Comparison of ENCODE assay signal across 1 cellular context in the genomic region with DNA sequence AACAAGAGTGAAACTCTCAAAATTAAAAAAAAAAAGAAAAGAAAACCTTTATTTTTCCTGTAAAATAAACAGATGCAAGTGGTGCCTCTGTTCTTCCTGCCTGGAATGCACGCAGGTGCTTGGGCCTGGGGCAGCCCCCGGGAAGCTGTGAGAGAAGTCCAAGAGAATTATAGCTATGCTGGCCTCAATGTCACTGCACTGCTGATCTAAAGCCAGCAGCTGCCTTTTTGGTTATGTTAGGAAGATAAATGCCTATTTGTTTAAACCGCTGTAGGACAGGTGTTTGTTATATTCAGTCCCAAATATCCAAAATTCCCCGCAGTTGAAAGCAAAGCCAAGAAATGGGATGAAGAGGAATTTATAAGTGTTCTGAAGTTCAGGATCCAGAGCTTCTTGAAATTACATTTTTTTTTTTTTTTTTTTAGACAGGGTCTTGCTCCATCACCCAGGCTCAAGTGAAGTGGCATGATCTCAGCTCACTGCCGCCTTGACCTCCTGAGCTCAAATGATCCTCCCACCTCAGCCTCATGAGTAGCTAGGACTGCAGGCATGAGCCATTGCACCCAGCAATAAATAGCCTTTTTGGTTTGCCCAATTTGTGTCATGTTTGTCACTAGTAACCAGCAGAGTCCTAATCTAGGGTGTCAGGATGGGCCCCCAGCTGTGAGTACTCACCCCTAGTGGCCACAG.
TF ChIP-seq lines count a peak whose summit lies in the region.

No MANE protein-coding gene starts in this region.

TF ChIP-seq in HepG2, 621 proteins besides CTCF, POLR2A, EP300 and RAD21:
- no peak for TF ChIP-seq ZNF234 (CRISPR knock-in tag; conservative IDR thresholded peaks at IDR 0.05)
- no peak for TF ChIP-seq MTA1 (CRISPR knock-in tag; IDR thresholded peaks at IDR 0.05; ENCODE audit: borderline replicate concordance)
- TF ChIP-seq ZNF18 (CRISPR knock-in tag; IDR thresholded peaks at IDR 0.05; ENCODE audit: insufficient replicate concordance): no peak
- TF ChIP-seq GZF1 (CRISPR knock-in tag; IDR thresholded peaks at IDR 0.05): no peak
- no peak for TF ChIP-seq ZNF513 (CRISPR knock-in tag; conservative IDR thresholded peaks at IDR 0.05)
- no peak for TF ChIP-seq TBP (CRISPR knock-in tag; IDR thresholded peaks at IDR 0.05)
- TF ChIP-seq ZNF678 (CRISPR knock-in tag; IDR thresholded peaks at IDR 0.05): no peak
- TF ChIP-seq HOXA5 (CRISPR knock-in tag; IDR thresholded peaks at IDR 0.05): no peak
- TF ChIP-seq, protein P1, sequence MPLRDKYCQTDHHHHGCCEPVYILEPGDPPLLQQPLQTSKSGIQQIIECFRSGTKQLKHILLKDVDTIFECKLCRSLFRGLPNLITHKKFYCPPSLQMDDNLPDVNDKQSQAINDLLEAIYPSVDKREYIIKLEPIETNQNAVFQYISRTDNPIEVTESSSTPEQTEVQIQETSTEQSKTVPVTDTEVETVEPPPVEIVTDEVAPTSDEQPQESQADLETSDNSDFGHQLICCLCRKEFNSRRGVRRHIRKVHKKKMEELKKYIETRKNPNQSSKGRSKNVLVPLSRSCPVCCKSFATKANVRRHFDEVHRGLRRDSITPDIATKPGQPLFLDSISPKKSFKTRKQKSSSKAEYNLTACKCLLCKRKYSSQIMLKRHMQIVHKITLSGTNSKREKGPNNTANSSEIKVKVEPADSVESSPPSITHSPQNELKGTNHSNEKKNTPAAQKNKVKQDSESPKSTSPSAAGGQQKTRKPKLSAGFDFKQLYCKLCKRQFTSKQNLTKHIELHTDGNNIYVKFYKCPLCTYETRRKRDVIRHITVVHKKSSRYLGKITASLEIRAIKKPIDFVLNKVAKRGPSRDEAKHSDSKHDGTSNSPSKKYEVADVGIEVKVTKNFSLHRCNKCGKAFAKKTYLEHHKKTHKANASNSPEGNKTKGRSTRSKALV (CRISPR knock-in tag; IDR thresholded peaks at IDR 0.05): no peak
- no peak for TF ChIP-seq ZNF496 (CRISPR knock-in tag; IDR thresholded peaks at IDR 0.05; ENCODE audit: insufficient replicate concordance)
- TF ChIP-seq, protein P2, sequence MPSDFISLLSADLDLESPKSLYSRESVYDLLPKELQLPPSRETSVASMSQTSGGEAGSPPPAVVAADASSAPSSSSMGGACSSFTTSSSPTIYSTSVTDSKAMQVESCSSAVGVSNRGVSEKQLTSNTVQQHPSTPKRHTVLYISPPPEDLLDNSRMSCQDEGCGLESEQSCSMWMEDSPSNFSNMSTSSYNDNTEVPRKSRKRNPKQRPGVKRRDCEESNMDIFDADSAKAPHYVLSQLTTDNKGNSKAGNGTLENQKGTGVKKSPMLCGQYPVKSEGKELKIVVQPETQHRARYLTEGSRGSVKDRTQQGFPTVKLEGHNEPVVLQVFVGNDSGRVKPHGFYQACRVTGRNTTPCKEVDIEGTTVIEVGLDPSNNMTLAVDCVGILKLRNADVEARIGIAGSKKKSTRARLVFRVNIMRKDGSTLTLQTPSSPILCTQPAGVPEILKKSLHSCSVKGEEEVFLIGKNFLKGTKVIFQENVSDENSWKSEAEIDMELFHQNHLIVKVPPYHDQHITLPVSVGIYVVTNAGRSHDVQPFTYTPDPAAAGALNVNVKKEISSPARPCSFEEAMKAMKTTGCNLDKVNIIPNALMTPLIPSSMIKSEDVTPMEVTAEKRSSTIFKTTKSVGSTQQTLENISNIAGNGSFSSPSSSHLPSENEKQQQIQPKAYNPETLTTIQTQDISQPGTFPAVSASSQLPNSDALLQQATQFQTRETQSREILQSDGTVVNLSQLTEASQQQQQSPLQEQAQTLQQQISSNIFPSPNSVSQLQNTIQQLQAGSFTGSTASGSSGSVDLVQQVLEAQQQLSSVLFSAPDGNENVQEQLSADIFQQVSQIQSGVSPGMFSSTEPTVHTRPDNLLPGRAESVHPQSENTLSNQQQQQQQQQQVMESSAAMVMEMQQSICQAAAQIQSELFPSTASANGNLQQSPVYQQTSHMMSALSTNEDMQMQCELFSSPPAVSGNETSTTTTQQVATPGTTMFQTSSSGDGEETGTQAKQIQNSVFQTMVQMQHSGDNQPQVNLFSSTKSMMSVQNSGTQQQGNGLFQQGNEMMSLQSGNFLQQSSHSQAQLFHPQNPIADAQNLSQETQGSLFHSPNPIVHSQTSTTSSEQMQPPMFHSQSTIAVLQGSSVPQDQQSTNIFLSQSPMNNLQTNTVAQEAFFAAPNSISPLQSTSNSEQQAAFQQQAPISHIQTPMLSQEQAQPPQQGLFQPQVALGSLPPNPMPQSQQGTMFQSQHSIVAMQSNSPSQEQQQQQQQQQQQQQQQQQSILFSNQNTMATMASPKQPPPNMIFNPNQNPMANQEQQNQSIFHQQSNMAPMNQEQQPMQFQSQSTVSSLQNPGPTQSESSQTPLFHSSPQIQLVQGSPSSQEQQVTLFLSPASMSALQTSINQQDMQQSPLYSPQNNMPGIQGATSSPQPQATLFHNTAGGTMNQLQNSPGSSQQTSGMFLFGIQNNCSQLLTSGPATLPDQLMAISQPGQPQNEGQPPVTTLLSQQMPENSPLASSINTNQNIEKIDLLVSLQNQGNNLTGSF (CRISPR knock-in tag; IDR thresholded peaks at IDR 0.05): no peak
- TF ChIP-seq ZNF441 (CRISPR knock-in tag; IDR thresholded peaks at IDR 0.05; ENCODE audit: borderline replicate concordance): no peak
- TF ChIP-seq HNF4G (IDR thresholded peaks at IDR 0.05; ENCODE audit: borderline replicate concordance, low read depth, low read length): no peak
- no peak for TF ChIP-seq HNF4G (CRISPR knock-in tag; IDR thresholded peaks at IDR 0.05; ENCODE audit: borderline replicate concordance, low read depth)
- no peak for TF ChIP-seq TBX2 (CRISPR knock-in tag; IDR thresholded peaks at IDR 0.05; ENCODE audit: borderline replicate concordance)
